Comparison of ENCODE assay signal across 1 cellular context in genomic region chr6:129593233-129593564, GRCh38.
TF ChIP-seq lines count a peak whose summit lies in the region.

No MANE protein-coding gene starts in this region.

TF ChIP-seq in HepG2, 621 proteins besides CTCF, POLR2A, EP300 and RAD21 (continued from another document):
- TF ChIP-seq HNF1B (CRISPR knock-in tag; IDR thresholded peaks at IDR 0.05) = peak; percentile 59; the same call in 1 of the 2 replicates
- no peak for TF ChIP-seq ZNF367 (CRISPR knock-in tag; IDR thresholded peaks at IDR 0.05; ENCODE audit: borderline replicate concordance)
- no peak for TF ChIP-seq ZNF775 (CRISPR knock-in tag; IDR thresholded peaks at IDR 0.05; ENCODE audit: borderline replicate concordance)
- no peak for TF ChIP-seq MAZ (IDR thresholded peaks at IDR 0.05; ENCODE audit: borderline replicate concordance, low read depth, low read length)
- TF ChIP-seq MAZ (CRISPR knock-in tag; IDR thresholded peaks at IDR 0.05; ENCODE audit: low read depth) = no peak
- TF ChIP-seq HNF1A (IDR thresholded peaks at IDR 0.05; ENCODE audit: low read depth) = no peak
- TF ChIP-seq HNF1A (CRISPR knock-in tag; IDR thresholded peaks at IDR 0.05; ENCODE audit: borderline replicate concordance) = peak; percentile 62; the same call in 1 of the 2 replicates
- TF ChIP-seq POLR2AphosphoS2 (IDR thresholded peaks at IDR 0.05; ENCODE audit: low read depth, low read length) = no peak
- peak; percentile 34; the same call in 1 of the 2 replicates for TF ChIP-seq HNF4A (CRISPR knock-in tag; IDR thresholded peaks at IDR 0.05)
- peak; percentile 61 for TF ChIP-seq SALL1 (CRISPR knock-in tag; IDR thresholded peaks at IDR 0.05)
